In genomic region chr9:136882109-136882946, GRCh38 we compare ENCODE assay signal across 1 cellular context.
TF ChIP-seq lines count a peak whose summit lies in the region.

No MANE protein-coding gene starts in this region.

TF ChIP-seq in HepG2, 621 proteins besides CTCF, POLR2A, EP300 and RAD21 (continued from another document and continues in another):
- TF ChIP-seq ZNF761 (CRISPR knock-in tag; conservative IDR thresholded peaks at IDR 0.05) (peak; percentile 79; the same call in 1 of the 2 replicates), NFE2 (CRISPR knock-in tag; IDR thresholded peaks at IDR 0.05) (no peak), AKAP8 (CRISPR knock-in tag; IDR thresholded peaks at IDR 0.05) (peak; percentile 74), ZNF749 (CRISPR knock-in tag; IDR thresholded peaks at IDR 0.05; ENCODE audit: borderline replicate concordance) (no peak), RCOR2 (CRISPR knock-in tag; IDR thresholded peaks at IDR 0.05) (0 out of 2 replicates have a peak, but pooled peaks have one; percentile 62), ZBTB46 (CRISPR knock-in tag; IDR thresholded peaks at IDR 0.05; ENCODE audit: borderline replicate concordance) (no peak), SIX4 (CRISPR knock-in tag; IDR thresholded peaks at IDR 0.05) (0 out of 2 replicates have a peak, but pooled peaks have one; percentile 69), HOMEZ (CRISPR knock-in tag; IDR thresholded peaks at IDR 0.05; ENCODE audit: low read depth) (peak; percentile 44; the same call in 1 of the 2 replicates), YEATS2 (CRISPR knock-in tag; IDR thresholded peaks at IDR 0.05; ENCODE audit: borderline replicate concordance) (peak; percentile 62), HIC2 (CRISPR knock-in tag; IDR thresholded peaks at IDR 0.05; ENCODE audit: low read depth) (peak; percentile 52; the same call in 1 of the 2 replicates), HDAC2 (CRISPR knock-in tag; IDR thresholded peaks at IDR 0.05) (peak; percentile 87), SIN3B (IDR thresholded peaks at IDR 0.05; ENCODE audit: low read length) (no peak), SNAI1 (CRISPR knock-in tag; IDR thresholded peaks at IDR 0.05; ENCODE audit: borderline replicate concordance) (no peak), HHEX (CRISPR knock-in tag; IDR thresholded peaks at IDR 0.05) (no peak), NCOA5 (CRISPR knock-in tag; IDR thresholded peaks at IDR 0.05) (no peak), FOSL2 (CRISPR knock-in tag; IDR thresholded peaks at IDR 0.05) (peak; percentile 99), ZBTB44 (CRISPR knock-in tag; IDR thresholded peaks at IDR 0.05) (0 out of 2 replicates have a peak, but pooled peaks have one; percentile 64), ZSCAN12 (CRISPR knock-in tag; IDR thresholded peaks at IDR 0.05) (no peak), SMARCE1 (IDR thresholded peaks at IDR 0.05; ENCODE audit: borderline replicate concordance) (no peak), ZNF17 (CRISPR knock-in tag; IDR thresholded peaks at IDR 0.05) (no peak), ZNF451 (CRISPR knock-in tag; IDR thresholded peaks at IDR 0.05) (no peak), RFX3 (CRISPR knock-in tag; IDR thresholded peaks at IDR 0.05) (peak; percentile 21; the same call in 1 of the 2 replicates), ZNF441 (CRISPR knock-in tag; IDR thresholded peaks at IDR 0.05; ENCODE audit: borderline replicate concordance) (no peak; the same call in 1 of the 2 replicates), ZNF543 (CRISPR knock-in tag; IDR thresholded peaks at IDR 0.05) (peak; percentile 90), ZNF768 (CRISPR knock-in tag; IDR thresholded peaks at IDR 0.05) (peak; percentile 12; the same call in 1 of the 2 replicates), MZF1 (CRISPR knock-in tag; IDR thresholded peaks at IDR 0.05; ENCODE audit: borderline replicate concordance) (no peak), MYPOP (CRISPR knock-in tag; IDR thresholded peaks at IDR 0.05) (peak; percentile 42; the same call in 1 of the 2 replicates), ZBTB3 (CRISPR knock-in tag; IDR thresholded peaks at IDR 0.05; ENCODE audit: borderline replicate concordance, low read depth) (peak; percentile 97; the same call in 1 of the 2 replicates), SIX1 (CRISPR knock-in tag; IDR thresholded peaks at IDR 0.05; ENCODE audit: borderline replicate concordance) (peak; percentile 59; the same call in 1 of the 2 replicates), CC2D1A (CRISPR knock-in tag; IDR thresholded peaks at IDR 0.05) (no peak), GATA4 (IDR thresholded peaks at IDR 0.05; ENCODE audit: borderline replicate concordance, low read depth) (no peak), ZNF121 (CRISPR knock-in tag; IDR thresholded peaks at IDR 0.05) (peak; percentile 91), ZNF205 (CRISPR knock-in tag; IDR thresholded peaks at IDR 0.05) (peak; percentile 39; the same call in 1 of the 2 replicates), ZNF589 (CRISPR knock-in tag; conservative IDR thresholded peaks at IDR 0.05) (no peak), ZBTB38 (CRISPR knock-in tag; IDR thresholded peaks at IDR 0.05) (0 out of 2 replicates have a peak, but pooled peaks have one; percentile 54), ZNF615 (CRISPR knock-in tag; IDR thresholded peaks at IDR 0.05; ENCODE audit: borderline replicate concordance) (no peak), TAF15 (IDR thresholded peaks at IDR 0.05; ENCODE audit: low read depth, low read length, poor library complexity, severe bottlenecking) (no peak), ZSCAN21 (CRISPR knock-in tag; IDR thresholded peaks at IDR 0.05; ENCODE audit: borderline replicate concordance) (no peak; the same call in 1 of the 2 replicates), DRAP1 (CRISPR knock-in tag; IDR thresholded peaks at IDR 0.05) (peak; percentile 74), BRF2 (CRISPR knock-in tag; IDR thresholded peaks at IDR 0.05) (no peak)
- TF ChIP-seq, protein P1, sequence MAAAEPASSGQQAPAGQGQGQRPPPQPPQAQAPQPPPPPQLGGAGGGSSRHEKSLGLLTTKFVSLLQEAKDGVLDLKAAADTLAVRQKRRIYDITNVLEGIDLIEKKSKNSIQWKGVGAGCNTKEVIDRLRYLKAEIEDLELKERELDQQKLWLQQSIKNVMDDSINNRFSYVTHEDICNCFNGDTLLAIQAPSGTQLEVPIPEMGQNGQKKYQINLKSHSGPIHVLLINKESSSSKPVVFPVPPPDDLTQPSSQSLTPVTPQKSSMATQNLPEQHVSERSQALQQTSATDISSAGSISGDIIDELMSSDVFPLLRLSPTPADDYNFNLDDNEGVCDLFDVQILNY (CRISPR knock-in tag; conservative IDR thresholded peaks at IDR 0.05), result no peak
- TF ChIP-seq, protein P2, sequence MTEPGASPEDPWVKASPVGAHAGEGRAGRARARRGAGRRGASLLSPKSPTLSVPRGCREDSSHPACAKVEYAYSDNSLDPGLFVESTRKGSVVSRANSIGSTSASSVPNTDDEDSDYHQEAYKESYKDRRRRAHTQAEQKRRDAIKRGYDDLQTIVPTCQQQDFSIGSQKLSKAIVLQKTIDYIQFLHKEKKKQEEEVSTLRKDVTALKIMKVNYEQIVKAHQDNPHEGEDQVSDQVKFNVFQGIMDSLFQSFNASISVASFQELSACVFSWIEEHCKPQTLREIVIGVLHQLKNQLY (CRISPR knock-in tag; IDR thresholded peaks at IDR 0.05), result peak; percentile 81
- TF ChIP-seq, protein P3, sequence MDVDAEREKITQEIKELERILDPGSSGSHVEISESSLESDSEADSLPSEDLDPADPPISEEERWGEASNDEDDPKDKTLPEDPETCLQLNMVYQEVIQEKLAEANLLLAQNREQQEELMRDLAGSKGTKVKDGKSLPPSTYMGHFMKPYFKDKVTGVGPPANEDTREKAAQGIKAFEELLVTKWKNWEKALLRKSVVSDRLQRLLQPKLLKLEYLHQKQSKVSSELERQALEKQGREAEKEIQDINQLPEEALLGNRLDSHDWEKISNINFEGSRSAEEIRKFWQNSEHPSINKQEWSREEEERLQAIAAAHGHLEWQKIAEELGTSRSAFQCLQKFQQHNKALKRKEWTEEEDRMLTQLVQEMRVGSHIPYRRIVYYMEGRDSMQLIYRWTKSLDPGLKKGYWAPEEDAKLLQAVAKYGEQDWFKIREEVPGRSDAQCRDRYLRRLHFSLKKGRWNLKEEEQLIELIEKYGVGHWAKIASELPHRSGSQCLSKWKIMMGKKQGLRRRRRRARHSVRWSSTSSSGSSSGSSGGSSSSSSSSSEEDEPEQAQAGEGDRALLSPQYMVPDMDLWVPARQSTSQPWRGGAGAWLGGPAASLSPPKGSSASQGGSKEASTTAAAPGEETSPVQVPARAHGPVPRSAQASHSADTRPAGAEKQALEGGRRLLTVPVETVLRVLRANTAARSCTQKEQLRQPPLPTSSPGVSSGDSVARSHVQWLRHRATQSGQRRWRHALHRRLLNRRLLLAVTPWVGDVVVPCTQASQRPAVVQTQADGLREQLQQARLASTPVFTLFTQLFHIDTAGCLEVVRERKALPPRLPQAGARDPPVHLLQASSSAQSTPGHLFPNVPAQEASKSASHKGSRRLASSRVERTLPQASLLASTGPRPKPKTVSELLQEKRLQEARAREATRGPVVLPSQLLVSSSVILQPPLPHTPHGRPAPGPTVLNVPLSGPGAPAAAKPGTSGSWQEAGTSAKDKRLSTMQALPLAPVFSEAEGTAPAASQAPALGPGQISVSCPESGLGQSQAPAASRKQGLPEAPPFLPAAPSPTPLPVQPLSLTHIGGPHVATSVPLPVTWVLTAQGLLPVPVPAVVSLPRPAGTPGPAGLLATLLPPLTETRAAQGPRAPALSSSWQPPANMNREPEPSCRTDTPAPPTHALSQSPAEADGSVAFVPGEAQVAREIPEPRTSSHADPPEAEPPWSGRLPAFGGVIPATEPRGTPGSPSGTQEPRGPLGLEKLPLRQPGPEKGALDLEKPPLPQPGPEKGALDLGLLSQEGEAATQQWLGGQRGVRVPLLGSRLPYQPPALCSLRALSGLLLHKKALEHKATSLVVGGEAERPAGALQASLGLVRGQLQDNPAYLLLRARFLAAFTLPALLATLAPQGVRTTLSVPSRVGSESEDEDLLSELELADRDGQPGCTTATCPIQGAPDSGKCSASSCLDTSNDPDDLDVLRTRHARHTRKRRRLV (CRISPR knock-in tag; IDR thresholded peaks at IDR 0.05), result peak; percentile 74; the same call in 1 of the 2 replicates
- TF ChIP-seq, protein P4, sequence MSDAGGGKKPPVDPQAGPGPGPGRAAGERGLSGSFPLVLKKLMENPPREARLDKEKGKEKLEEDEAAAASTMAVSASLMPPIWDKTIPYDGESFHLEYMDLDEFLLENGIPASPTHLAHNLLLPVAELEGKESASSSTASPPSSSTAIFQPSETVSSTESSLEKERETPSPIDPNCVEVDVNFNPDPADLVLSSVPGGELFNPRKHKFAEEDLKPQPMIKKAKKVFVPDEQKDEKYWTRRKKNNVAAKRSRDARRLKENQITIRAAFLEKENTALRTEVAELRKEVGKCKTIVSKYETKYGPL (CRISPR knock-in tag; IDR thresholded peaks at IDR 0.05), result no peak
- TF ChIP-seq, protein P5, sequence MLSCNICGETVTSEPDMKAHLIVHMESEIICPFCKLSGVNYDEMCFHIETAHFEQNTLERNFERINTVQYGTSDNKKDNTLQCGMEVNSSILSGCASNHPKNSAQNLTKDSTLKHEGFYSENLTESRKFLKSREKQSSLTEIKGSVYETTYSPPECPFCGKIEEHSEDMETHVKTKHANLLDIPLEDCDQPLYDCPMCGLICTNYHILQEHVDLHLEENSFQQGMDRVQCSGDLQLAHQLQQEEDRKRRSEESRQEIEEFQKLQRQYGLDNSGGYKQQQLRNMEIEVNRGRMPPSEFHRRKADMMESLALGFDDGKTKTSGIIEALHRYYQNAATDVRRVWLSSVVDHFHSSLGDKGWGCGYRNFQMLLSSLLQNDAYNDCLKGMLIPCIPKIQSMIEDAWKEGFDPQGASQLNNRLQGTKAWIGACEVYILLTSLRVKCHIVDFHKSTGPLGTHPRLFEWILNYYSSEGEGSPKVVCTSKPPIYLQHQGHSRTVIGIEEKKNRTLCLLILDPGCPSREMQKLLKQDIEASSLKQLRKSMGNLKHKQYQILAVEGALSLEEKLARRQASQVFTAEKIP (CRISPR knock-in tag; IDR thresholded peaks at IDR 0.05; ENCODE audit: borderline replicate concordance), result no peak
